ENCODE assay signal across 9 cellular contexts in genomic region chr16:64426131-64426666, GRCh38.
"Had no signal": no experiment of that assay in that cellular context is flagged by ENCODE, and none has a peak within 500 bp of the region (broad histone marks: within the 10 kb centered on the region; RNA-seq: fewer than 3 reads in every experiment).

No MANE protein-coding gene starts in this region.

- H3K4me1 ChIP-seq: HAP-1 had no signal

- ATAC-seq: HCT116, K562 had no signal

- H2AFZ ChIP-seq: GM23248 had no signal

- H3K4me3 ChIP-seq: GM23248, HAP-1, K562 had no signal

- H3K9me3 ChIP-seq: HAP-1 had no signal

- H3K9ac ChIP-seq: GM23248 had no signal

- DNase-seq: GM23248, GOT3, H7, HFFc6, IMR-90 had no signal

- FAIRE-seq: HTR-8/SVneo, K562 had no signal

- H3K27ac ChIP-seq: GM23248 had no signal

- H3K36me3 ChIP-seq: HAP-1 had no signal
